In genomic region chr9:5908918-5909317, GRCh38 we compare ENCODE assay signal across 36 cellular contexts. TPM values are rescaled to one million over a fixed set of nuclear protein-coding genes. Genes with fewer than 3 reads are reported as not detected.
"Had no signal": no experiment of that assay in that cellular context is flagged by ENCODE, and none has a peak within 500 bp of the region (broad histone marks: within the 10 kb centered on the region; RNA-seq: fewer than 3 reads in every experiment).

No MANE protein-coding gene starts in this region.

- DNase-seq: Karpas-422, Kasumi-1, MG63, MM.1S, MV-4-11, NCI-H1048, NCI-H1092, NCI-H1092 treated with DMSO at 0.1 percent for 48 hours, NCI-H1105, NCI-H1105 treated with DMSO at 0.1 percent for 48 hours, NCI-H1417, NCI-H1417 treated with DMSO at 0.1 percent for 48 hours, NCI-H1436, NCI-H1436 treated with DMSO at 0.1 percent for 48 hours, NCI-H146, NCI-H1694, NCI-H1694 treated with DMSO at 0.1 percent for 48 hours, NCI-H187, NCI-H187 treated with DMSO at 0.1 percent for 48 hours, NCI-H1930, NCI-H2029, NCI-H2029 treated with DMSO at 0.1 percent for 48 hours, NCI-H2081, NCI-H2081 treated with DMSO at 0.1 percent for 48 hours, NCI-H2107, NCI-H2171, NCI-H2171 treated with DMSO at 0.1 percent for 48 hours, NCI-H2227 treated with DMSO at 0.1 percent for 48 hours, NCI-H226, NCI-H345, NCI-H446, NCI-H446 treated with DMSO at 0.1 percent for 48 hours, NCI-H510A had no signal

RNA-seq across cellular contexts. Expression of gene MLANA, which starts 18.2 kb away (rescaled TPM):
- total RNA-seq: M059J, MCF 10A, NCI-H460 had no signal
